ENCODE assay signal across 17 cellular contexts in genomic region chr2:234836251-234836650, GRCh38.
"Had no signal": no experiment of that assay in that cellular context is flagged by ENCODE, and none has a peak within 500 bp of the region (broad histone marks: within the 10 kb centered on the region; RNA-seq: fewer than 3 reads in every experiment).

No MANE protein-coding gene starts in this region.

- H3K27me3 ChIP-seq: ascending aorta, colonic mucosa, gastrocnemius medialis had no signal

- H3K9ac ChIP-seq: parathyroid adenoma had no signal

- H3K27ac ChIP-seq: ascending aorta, colonic mucosa, gastrocnemius medialis, lower lobe of right lung, parathyroid adenoma, WERI-Rb-1 had no signal

- DNase-seq: activated CD4-positive, alpha-beta memory T cell treated with anti-CD3 and anti-CD28 coated beads, Interleukin-2, amount 10 ng/mL, durations not matched to agents 7 days and 5 days; activated CD4-positive, alpha-beta T cell treated with anti-CD3 and anti-CD28 coated beads for 36 hours; activated gamma-delta T cell treated with Interleukin-2 at 50 U/mL for 16 hours; activated naive CD8-positive, alpha-beta T cell treated with anti-CD3 and anti-CD28 coated beads for 36 hours; activated T-cell treated with anti-CD3 and anti-CD28 coated beads, Interleukin-2, amount 50 U/mL, for 72 hours; colonic mucosa; effector CD4-positive, alpha-beta T cell; gastrocnemius medialis; lower lobe of right lung; naive thymus-derived CD4-positive, alpha-beta T cell; stimulated activated CD4-positive, alpha-beta T cell treated with anti-CD3 and anti-CD28 coated beads, Interleukin-2, amount 100 ng/mL, for 24 hours; stimulated activated naive CD4-positive, alpha-beta T cell; T-cell; T1000; WERI-Rb-1 had no signal

- H3K9me3 ChIP-seq: ascending aorta, colonic mucosa, gastrocnemius medialis, lower lobe of right lung had no signal

- H3K4me1 ChIP-seq: colonic mucosa, parathyroid adenoma had no signal

- H3K36me3 ChIP-seq: ascending aorta, colonic mucosa, gastrocnemius medialis, lower lobe of right lung, WERI-Rb-1 had no signal

- H3K4me3 ChIP-seq: ascending aorta, colonic mucosa, gastrocnemius medialis, lower lobe of right lung had no signal

- H2AFZ ChIP-seq: parathyroid adenoma had no signal
